In genomic region chr7:135714534-135715009, GRCh38 we compare ENCODE assay signal across 13 cellular contexts. TPM values are rescaled to one million over a fixed set of nuclear protein-coding genes. Genes with fewer than 3 reads are reported as not detected.
DNase-seq lines count a peak whose midpoint lies in the region; ATAC-seq and TF ChIP-seq lines count a peak whose summit lies in the region.
"Had no signal": no experiment of that assay in that cellular context is flagged by ENCODE, and none has a peak within 500 bp of the region (broad histone marks: within the 10 kb centered on the region; RNA-seq: fewer than 3 reads in every experiment).

No MANE protein-coding gene starts in this region.

- intact Hi-C loops in body of pancreas (cut with DNase I): no loop called here

- no peaks in the 10 kb centered on the region for H3K4me1 Mint-ChIP-seq in immature natural killer cell
- H3K4me1 Mint-ChIP-seq: CD8-positive, alpha-beta memory T cell had no signal

- H3K27me3 ChIP-seq in AG04450 (ENCODE audit: control insufficient read depth, insufficient read depth, low read length): no peaks in the 10 kb centered on the region
- H3K27me3 ChIP-seq in body of pancreas: no peaks in the 10 kb centered on the region

- H3K4me3 ChIP-seq in AG04450 (ENCODE audit: low read depth, low read length): no peak overlapping the region
- peak overlapping the region; percentile 11 for H3K4me3 ChIP-seq in astrocyte of the cerebellum (ENCODE audit: low read depth, low read length)
- H3K4me3 ChIP-seq in body of pancreas: no peak overlapping the region
- H3K4me3 ChIP-seq: spleen, stomach had no signal

- H3K27ac Mint-ChIP-seq in immature natural killer cell: no peak overlapping the region
- H3K27ac Mint-ChIP-seq: CD8-positive, alpha-beta memory T cell had no signal

- WGBS in body of pancreas, 2 donors: 62 to 74% methylated on average over 6 to 20 of the region's 20 CpGs

- TF ChIP-seq POLR2A in body of pancreas (IDR thresholded peaks at IDR 0.05): no peak

- H3K4me1 ChIP-seq in body of pancreas: no peaks in the 10 kb centered on the region
- H3K4me1 ChIP-seq: spleen had no signal

- no peak for TF ChIP-seq CTCF in AG04450 (IDR thresholded peaks at IDR 0.05; ENCODE audit: low read depth, low read length)
- no peak for TF ChIP-seq CTCF in astrocyte of the cerebellum (IDR thresholded peaks at IDR 0.05; ENCODE audit: low read depth, low read length, missing control alignments)
- TF ChIP-seq CTCF in body of pancreas (IDR thresholded peaks at IDR 0.05): no peak

- no peaks in the 10 kb centered on the region for H3K36me3 ChIP-seq in body of pancreas (replicated peaks in 1 of 2; ENCODE audit: insufficient read depth in 1 of 2, low read depth in 2 of 2)
- H3K36me3 ChIP-seq: spleen, stomach had no signal

- ATAC-seq in HG03432 (IDR thresholded peaks at IDR 0.05; ENCODE audit: unreplicated experiment): no peak
- ATAC-seq in body of pancreas: no peak

- H3K27me3 Mint-ChIP-seq in immature natural killer cell (ENCODE audit: low read depth in 3 of 3): peaks cover 0 to 6% (median 2%) of the 10 kb centered on the region in 3 donors

- POLR2A ChIA-PET in AG04450 (lab: Yijun Ruan, JAX): interaction anchor here (1.0 kb wide), 1 partner anchor 30 kb away, joined by 3 read pairs; no protein-coding TSS in a partner anchor

- no peaks in the 10 kb centered on the region; the same call in 1 of the 2 replicates for H3K9me3 ChIP-seq in AG04450 (ENCODE audit: control insufficient read depth, insufficient read depth, low read length)
- no peaks in the 10 kb centered on the region for H3K9me3 ChIP-seq in body of pancreas
- H3K9me3 ChIP-seq: spleen, stomach had no signal

- DNase-seq in AG04450 (ENCODE audit: low read depth, low spot score) (peak; percentile 38), HK-2 (ENCODE audit: unreplicated experiment) (peak; percentile 58), astrocyte of the cerebellum (ENCODE audit: low read depth) (no peak), iPS-NIHi11 (ENCODE audit: low spot score) (peak; percentile 72), immature natural killer cell (no peak), NCI-H1436 (lab: John Stamatoyannopoulos, UW) (no peak), body of pancreas (no peak)
- DNase-seq: activated CD8-positive, alpha-beta memory T cell treated with anti-CD3 and anti-CD28 coated beads for 24 hours; CD8-positive, alpha-beta memory T cell; spleen; stomach had no signal

- H3K27ac ChIP-seq in AG04450 (ENCODE audit: low read depth, low read length): peak overlapping the region; percentile 55
- H3K27ac ChIP-seq in body of pancreas: no peak overlapping the region
- H3K27ac ChIP-seq: spleen, stomach had no signal

- CTCF ChIA-PET in AG04450 (lab: Charles Lee): interaction anchor here (1.1 to 1.4 kb wide), 4 partner anchors 10 to 69 kb away, joined by 3 to 9 read pairs (median 4); no protein-coding TSS in a partner anchor

- no peaks in the 10 kb centered on the region for H3K36me3 Mint-ChIP-seq in immature natural killer cell
- H3K36me3 Mint-ChIP-seq: CD8-positive, alpha-beta memory T cell had no signal

- H3K9me3 Mint-ChIP-seq in immature natural killer cell: no peaks in the 10 kb centered on the region
- H3K9me3 Mint-ChIP-seq: CD8-positive, alpha-beta memory T cell had no signal

- in situ Hi-C loops in astrocyte of the cerebellum (cut with HindIII; ENCODE audit: low sequenced_read_pairs): no loop called here

- H3K4me3 Mint-ChIP-seq in immature natural killer cell: no peak overlapping the region
- H3K4me3 Mint-ChIP-seq: CD8-positive, alpha-beta memory T cell had no signal

RNA-seq across cellular contexts. Expression of gene SLC13A4, which starts 13.4 kb away (rescaled TPM):
- polyA plus RNA-seq in AG04450 (2011; rRNA removed) (0.09 and 0.32 TPM in 2 replicates), immature natural killer cell (not detected)
- polyA minus RNA-seq in AG04450 (2011; rRNA and poly(A)+ RNA removed): 0.05 and 0.65 TPM in 2 replicates
- not detected for total RNA-seq in body of pancreas
- total RNA-seq: CD8-positive, alpha-beta memory T cell; dermis microvascular lymphatic vessel endothelial cell; stomach had no signal
- polyA plus RNA-seq: CD8-positive, alpha-beta memory T cell had no signal

RNA-seq across cellular contexts. Expression of gene FAM180A, which starts 34.0 kb away (rescaled TPM):
- polyA plus RNA-seq in AG04450 (2011; rRNA removed): 5.5 TPM in 2 replicates
- polyA minus RNA-seq in AG04450 (2011; rRNA and poly(A)+ RNA removed): 7.1 and 8.8 TPM in 2 replicates
- polyA plus RNA-seq in immature natural killer cell: not detected
- total RNA-seq in body of pancreas: 1 to 10 TPM in 1 of 2 donors, not detected in 1; 3.1 TPM
- total RNA-seq: CD8-positive, alpha-beta memory T cell; dermis microvascular lymphatic vessel endothelial cell had no signal
- polyA plus RNA-seq: CD8-positive, alpha-beta memory T cell had no signal

RNA-seq across cellular contexts. Expression of gene STMP1, which starts 52.3 kb away (rescaled TPM):
- polyA plus RNA-seq in AG04450 (2011; rRNA removed) (39.3 and 48.2 TPM in 2 replicates), immature natural killer cell (10 to 100 TPM; 67.5 to 92.1 (median 74.8) TPM)
- polyA minus RNA-seq in AG04450 (2011; rRNA and poly(A)+ RNA removed): 9.7 and 15.9 TPM in 2 replicates
- total RNA-seq in body of pancreas: 10 to 100 TPM; 10.5 to 15.6 TPM

Comparison
In these comparisons a context has a peak if more than half of its experiments do, and no peak if none do; other contexts are left out.
1. DNase-seq: peak in AG04450 (single experiment), HK-2 (single experiment) and iPS-NIHi11 (single experiment); none in astrocyte of the cerebellum (single experiment), immature natural killer cell (0 of 3), NCI-H1436 (single experiment) and body of pancreas (0 of 4).